ENCODE assay signal across 22 cellular contexts in the genomic region with DNA sequence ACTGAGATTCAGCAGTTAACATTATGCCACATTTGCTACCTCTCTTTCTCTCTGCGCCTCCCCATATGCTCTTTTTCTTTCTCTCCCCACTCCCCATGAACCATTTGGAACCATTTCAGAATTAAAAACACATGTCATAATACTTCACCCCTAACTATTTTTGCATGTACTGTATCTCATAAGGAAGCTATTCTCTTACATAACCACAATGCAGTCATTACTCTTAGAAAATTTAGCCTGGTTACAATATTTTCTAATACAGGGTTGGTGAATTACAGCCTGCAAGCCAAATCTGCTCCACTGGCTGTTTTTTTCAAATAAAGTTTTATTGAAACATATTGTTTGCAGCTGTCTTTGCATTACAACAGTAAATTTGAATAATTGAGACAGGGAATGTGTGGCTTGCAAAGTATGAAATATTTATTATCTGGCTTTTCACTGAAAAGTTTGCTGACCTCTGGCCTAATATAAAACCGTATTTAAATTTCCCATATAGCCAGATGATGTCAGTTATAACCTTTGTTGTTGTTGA.
DNase-seq lines count a peak whose midpoint lies in the region; ATAC-seq and TF ChIP-seq lines count a peak whose summit lies in the region.
"Had no signal": no experiment of that assay in that cellular context is flagged by ENCODE, and none has a peak within 500 bp of the region (broad histone marks: within the 10 kb centered on the region; RNA-seq: fewer than 3 reads in every experiment).

No MANE protein-coding gene starts in this region.

- peak overlapping the region; percentile 4 for H3K27ac Mint-ChIP-seq in central memory CD8-positive, alpha-beta T cell (ENCODE audit: low read depth)
- H3K27ac Mint-ChIP-seq: HFFc6 had no signal

- 88 to 93% (median 88%) methylated on average over 2 of the region's 2 CpGs for WGBS in psoas muscle, 3 donors

- no peaks in the 10 kb centered on the region for H3K9me3 Mint-ChIP-seq in central memory CD8-positive, alpha-beta T cell
- H3K9me3 Mint-ChIP-seq: HFFc6 had no signal

- H3K27me3 ChIP-seq in psoas muscle (ENCODE audit: insufficient read depth in 3 of 3, low read length in 2 of 3) (no peaks in the 10 kb centered on the region), vagina (no peaks in the 10 kb centered on the region)
- H3K27me3 ChIP-seq: Peyer's patch had no signal

- no peaks in the 10 kb centered on the region for H3K4me1 Mint-ChIP-seq in central memory CD8-positive, alpha-beta T cell

- ATAC-seq in central memory CD8-positive, alpha-beta T cell (replicated peaks; ENCODE audit: extremely low read depth, poor library complexity, severe bottlenecking): no peak
- ATAC-seq in GM18511 (IDR thresholded peaks at IDR 0.05; ENCODE audit: unreplicated experiment) (no peak), psoas muscle (no peak)

- no peaks in the 10 kb centered on the region for H3K27me3 Mint-ChIP-seq in central memory CD8-positive, alpha-beta T cell

- TF ChIP-seq POLR2A in vagina (IDR thresholded peaks at IDR 0.05): no peak

- no peak overlapping the region for H3K27ac ChIP-seq in psoas muscle
- H3K27ac ChIP-seq in vagina: no peak overlapping the region
- H3K27ac ChIP-seq: 22Rv1, C4-2B, Peyer's patch had no signal

- H3K36me3 ChIP-seq in psoas muscle (ENCODE audit: insufficient read depth in 1 of 2, low read depth in 1 of 2): peaks cover 0 to 79% of the 10 kb centered on the region in 2 donors
- H3K36me3 ChIP-seq in vagina: peaks cover 0 to 51% of the 10 kb centered on the region in 2 donors

- H3K9me3 ChIP-seq in psoas muscle (no peaks in the 10 kb centered on the region), vagina (no peaks in the 10 kb centered on the region)
- H3K9me3 ChIP-seq: Peyer's patch had no signal

- H3K4me3 ChIP-seq in AG09309 (ENCODE audit: control insufficient read depth, low read depth, low read length) (no peak overlapping the region), psoas muscle (no peak overlapping the region), vagina (no peak overlapping the region)
- H3K4me3 ChIP-seq: Peyer's patch had no signal

- H3K4me1 ChIP-seq in psoas muscle (no peaks in the 10 kb centered on the region), vagina (no peaks in the 10 kb centered on the region)
- H3K4me1 ChIP-seq: Peyer's patch had no signal

- DNase-seq in AG09309 (ENCODE audit: low read depth): peak; percentile 5
- DNase-seq in NCI-H526 (lab: John Stamatoyannopoulos, UW): peak; percentile 35 to 65
- no peak for DNase-seq in central memory CD8-positive, alpha-beta T cell (ENCODE audit: low spot score in 2 of 2)
- DNase-seq in myocyte (ENCODE audit: low read depth): peak; percentile 34
- no peak for DNase-seq in psoas muscle
- no peak for DNase-seq in vagina (ENCODE audit: extremely low spot score in 2 of 2)
- no peak for DNase-seq in iPS-NIHi7 (ENCODE audit: extremely low spot score)
- DNase-seq: ACHN, DMS53, GDM1, HFFc6, IMR-90, MV-4-11, NCI-H1105 treated with DMSO at 0.1 percent for 48 hours, NCI-H2029 treated with DMSO at 0.1 percent for 48 hours, NCI-H226, NCI-H510A treated with DMSO at 0.1 percent for 48 hours, NCI-H82, Peyer's patch had no signal

- TF ChIP-seq CTCF in AG09309 (IDR thresholded peaks at IDR 0.05; ENCODE audit: control insufficient read depth, insufficient read depth, low read depth, low read length, missing control alignments) (no peak), psoas muscle (IDR thresholded peaks at IDR 0.05) (no peak), vagina (IDR thresholded peaks at IDR 0.05) (no peak)

- intact Hi-C loops in psoas muscle (cut with DNase I): no loop called here
- intact Hi-C loops in vagina (cut with DNase I): no loop called here

- no peak overlapping the region for H3K4me3 Mint-ChIP-seq in central memory CD8-positive, alpha-beta T cell
- H3K4me3 Mint-ChIP-seq: HFFc6 had no signal

- peaks cover 59% of the 10 kb centered on the region for H3K36me3 Mint-ChIP-seq in central memory CD8-positive, alpha-beta T cell (ENCODE audit: insufficient read depth)

Comparison
In these comparisons a context has a peak if more than half of its experiments do, and no peak if none do; other contexts are left out.
1. DNase-seq: peak in AG09309 (single experiment), NCI-H526 (2 of 2) and myocyte (single experiment); none in central memory CD8-positive, alpha-beta T cell (0 of 2), psoas muscle (0 of 2), vagina (0 of 2) and iPS-NIHi7 (single experiment).